In the genomic region with DNA sequence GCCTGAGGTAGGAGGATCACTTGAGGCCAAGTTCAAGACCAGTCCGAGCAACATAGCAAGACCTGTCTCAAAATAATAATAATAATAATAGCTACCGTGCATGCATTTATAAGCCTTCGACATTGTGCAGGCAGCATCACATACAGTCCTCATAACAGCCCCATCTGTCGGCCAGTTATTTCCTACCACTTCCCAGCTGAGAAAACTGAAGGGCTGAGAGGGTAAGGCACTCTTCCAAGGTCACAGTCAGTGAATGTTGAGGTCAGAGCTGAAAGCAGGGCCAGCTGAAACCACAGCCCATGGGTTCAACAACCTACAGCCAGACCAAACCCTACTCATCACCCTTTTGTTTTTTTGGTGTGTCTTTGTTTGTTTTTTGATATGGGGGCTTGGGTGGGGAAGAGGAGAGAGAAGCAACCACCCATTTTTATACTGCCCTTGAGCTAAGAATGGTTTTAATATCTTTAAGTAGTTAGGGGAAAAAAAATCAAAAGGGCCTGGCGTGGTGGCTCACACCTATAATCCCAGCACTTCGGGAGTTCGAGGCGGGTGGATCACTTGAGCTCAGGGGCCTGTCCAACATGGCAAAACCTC, we compare ENCODE assay signal across 1 cellular context.
A peak's percentile ranks its signal among the peaks of the same experiment; 100 is the strongest.
TF ChIP-seq lines count a peak whose summit lies in the region.

No MANE protein-coding gene starts in this region.

TF ChIP-seq in IMR-90, 13 proteins besides CTCF, POLR2A, EP300 and RAD21:
- TF ChIP-seq SMC3 (IDR thresholded peaks at IDR 0.05; ENCODE audit: low read depth, low read length) (peak; percentile 38; the same call in 1 of the 2 replicates), CEBPB (IDR thresholded peaks at IDR 0.05; ENCODE audit: low read depth, low read length) (no peak)
